ENCODE assay signal across 8 cellular contexts in genomic region chr14:39467889-39468524, GRCh38. TPM values are rescaled to one million over a fixed set of nuclear protein-coding genes. Genes with fewer than 3 reads are reported as not detected.
DNase-seq lines count a peak whose midpoint lies in the region; ATAC-seq, FAIRE-seq and TF ChIP-seq lines count a peak whose summit lies in the region.

No MANE protein-coding gene starts in this region.

- H3K9me1 ChIP-seq in keratinocyte (ENCODE audit: control insufficient read depth, extremely low read depth, insufficient read depth, low read length), result no peaks in the 10 kb centered on the region

- H3K36me3 ChIP-seq in keratinocyte (ENCODE audit: control insufficient read depth in 2 of 2, extremely low read depth in 1 of 2, insufficient read depth in 2 of 2, low read length in 2 of 2) (no peaks in the 10 kb centered on the region), kidney (ENCODE audit: control insufficient read depth in 1 of 2, insufficient read depth in 2 of 2, low read length in 2 of 2) (no peaks in the 10 kb centered on the region)

- peak; percentile 67 to 70 for DNase-seq in AML-193 (lab: John Stamatoyannopoulos, UW)
- DNase-seq in SK-N-DZ (ENCODE audit: low spot score), result peak; percentile 31
- no peak for DNase-seq in keratinocyte (ENCODE audit: low read depth, low spot score)
- DNase-seq in activated gamma-delta T cell (lab: John Stamatoyannopoulos, UW), result no peak
- no peak for DNase-seq in kidney

- intact Hi-C loops in kidney (cut with DNase I), result no loop called here

- H3K4me1 ChIP-seq in keratinocyte (ENCODE audit: control insufficient read depth, extremely low read depth, insufficient read depth, low read length) (no peaks in the 10 kb centered on the region), kidney (ENCODE audit: control insufficient read depth in 1 of 2, insufficient read depth in 1 of 2, low read depth in 1 of 2, low read length in 2 of 2) (peaks cover 0 to 2% of the 10 kb centered on the region in 2 donors)

- H3K27ac ChIP-seq in keratinocyte (ENCODE audit: control insufficient read depth, insufficient read depth, low read length) (no peak overlapping the region), kidney (ENCODE audit: low read depth in 2 of 2, low read length in 2 of 2) (no peak overlapping the region)

- H3K27me3 ChIP-seq in keratinocyte (ENCODE audit: control insufficient read depth, extremely low read depth, insufficient read depth, low read length), result no peaks in the 10 kb centered on the region

- H4K20me1 ChIP-seq in keratinocyte (ENCODE audit: control insufficient read depth, extremely low read depth, insufficient read depth, low read length), result no peaks in the 10 kb centered on the region

- H3K79me2 ChIP-seq in keratinocyte (ENCODE audit: control insufficient read depth, insufficient read depth, low read length), result no peaks in the 10 kb centered on the region

- no peak overlapping the region for H3K4me2 ChIP-seq in keratinocyte (ENCODE audit: control insufficient read depth, extremely low read depth, insufficient read depth, low read depth, low read length)

- H3K9ac ChIP-seq in keratinocyte (ENCODE audit: control insufficient read depth, extremely low read depth, insufficient read depth, low read length) (no peak overlapping the region), kidney (ENCODE audit: low read length in 2 of 2) (no peak overlapping the region)

- H3K4me3 ChIP-seq in keratinocyte (ENCODE audit: control insufficient read depth in 2 of 3, extremely low read depth in 1 of 3, insufficient read depth in 2 of 3, low read depth in 1 of 3, low read length in 3 of 3) (no peak overlapping the region), kidney (ENCODE audit: low read length in 2 of 2) (no peak overlapping the region)

- no peaks in the 10 kb centered on the region for H3K9me3 ChIP-seq in keratinocyte (ENCODE audit: control insufficient read depth, low read depth, low read length)
- H3K9me3 ChIP-seq in kidney (ENCODE audit: control insufficient read depth in 1 of 2, low read length in 2 of 2), result no peaks in the 10 kb centered on the region

- H2AFZ ChIP-seq in keratinocyte (ENCODE audit: control insufficient read depth, low read length), result no peak overlapping the region

- ATAC-seq in GM18858 (IDR thresholded peaks at IDR 0.05; ENCODE audit: unreplicated experiment), result peak; percentile 43
- peak; percentile 56 for ATAC-seq in HG03159 (IDR thresholded peaks at IDR 0.05; ENCODE audit: unreplicated experiment)
- ATAC-seq in GM18517 (IDR thresholded peaks at IDR 0.05; ENCODE audit: unreplicated experiment), result no peak

- FAIRE-seq in keratinocyte (lab: Jason Lieb, UNC), result peak; percentile 36
- no peak for FAIRE-seq in kidney (lab: Jason Lieb, UNC)

- TF ChIP-seq CTCF in keratinocyte (optimal IDR thresholded peaks at IDR 0.05 in 1 of 3, IDR thresholded peaks at IDR 0.05 in 1 of 3, conservative IDR thresholded peaks at IDR 0.05 in 1 of 3; ENCODE audit: extremely low read depth in 1 of 3, insufficient read depth in 2 of 3, low read length in 3 of 3) (peak; percentile 27 to 51 (median 43)), kidney (IDR thresholded peaks at IDR 0.05; ENCODE audit: borderline replicate concordance, extremely low read depth, insufficient read depth) (no peak)

- dilution Hi-C loops in keratinocyte (cut with MboI; ENCODE audit: extremely low pct_ligation_motif_present, low sequenced_read_pairs), result no loop called here

RNA-seq across cellular contexts. Expression of gene FBXO33, which starts 35.8 kb away (rescaled TPM):
- polyA plus RNA-seq in SK-N-DZ (2014; cell fraction: cytosol; rRNA removed), result 11.5 and 13.3 TPM in 2 replicates
- polyA plus RNA-seq in SK-N-DZ (2014; cell fraction: nucleus; rRNA removed), result 9.1 TPM in 2 replicates
- polyA plus RNA-seq in keratinocyte (6.6 to 12.0 TPM (median 8.4 TPM) in 3 replicates), kidney (ENCODE audit: insufficient read depth, low read depth, low replicate concordance) (6.5 TPM)
- 3.0 TPM for polyA plus RNA-seq in keratinocyte (2011; ENCODE audit: low read depth)
- 4.3 and 10.0 TPM in 2 replicates for polyA plus RNA-seq in keratinocyte (2011; cell fraction: cytosol; rRNA removed)
- polyA plus RNA-seq in keratinocyte (2011; cell fraction: nucleus; rRNA removed), result 7.8 and 9.4 TPM in 2 replicates
- 6.9 and 7.0 TPM in 2 replicates for polyA plus RNA-seq in keratinocyte (2012; ENCODE audit: low replicate concordance)
- 1.3 to 8.4 TPM (median 7.2 TPM) in 3 replicates for polyA minus RNA-seq in keratinocyte
- 7.9 TPM for polyA minus RNA-seq in keratinocyte (2011; cell fraction: cytosol; rRNA and poly(A)+ RNA removed)
- polyA minus RNA-seq in keratinocyte (2011; cell fraction: nucleus; rRNA and poly(A)+ RNA removed), result 6.5 and 8.2 TPM in 2 replicates
- 11.2 TPM for total RNA-seq in kidney

Comparison
In these comparisons a context has a peak if more than half of its experiments do, and no peak if none do; other contexts are left out.
1. DNase-seq: peak in AML-193 (2 of 2) and SK-N-DZ (single experiment); none in keratinocyte (single experiment), activated gamma-delta T cell (single experiment) and kidney (single experiment).